In the genomic region with DNA sequence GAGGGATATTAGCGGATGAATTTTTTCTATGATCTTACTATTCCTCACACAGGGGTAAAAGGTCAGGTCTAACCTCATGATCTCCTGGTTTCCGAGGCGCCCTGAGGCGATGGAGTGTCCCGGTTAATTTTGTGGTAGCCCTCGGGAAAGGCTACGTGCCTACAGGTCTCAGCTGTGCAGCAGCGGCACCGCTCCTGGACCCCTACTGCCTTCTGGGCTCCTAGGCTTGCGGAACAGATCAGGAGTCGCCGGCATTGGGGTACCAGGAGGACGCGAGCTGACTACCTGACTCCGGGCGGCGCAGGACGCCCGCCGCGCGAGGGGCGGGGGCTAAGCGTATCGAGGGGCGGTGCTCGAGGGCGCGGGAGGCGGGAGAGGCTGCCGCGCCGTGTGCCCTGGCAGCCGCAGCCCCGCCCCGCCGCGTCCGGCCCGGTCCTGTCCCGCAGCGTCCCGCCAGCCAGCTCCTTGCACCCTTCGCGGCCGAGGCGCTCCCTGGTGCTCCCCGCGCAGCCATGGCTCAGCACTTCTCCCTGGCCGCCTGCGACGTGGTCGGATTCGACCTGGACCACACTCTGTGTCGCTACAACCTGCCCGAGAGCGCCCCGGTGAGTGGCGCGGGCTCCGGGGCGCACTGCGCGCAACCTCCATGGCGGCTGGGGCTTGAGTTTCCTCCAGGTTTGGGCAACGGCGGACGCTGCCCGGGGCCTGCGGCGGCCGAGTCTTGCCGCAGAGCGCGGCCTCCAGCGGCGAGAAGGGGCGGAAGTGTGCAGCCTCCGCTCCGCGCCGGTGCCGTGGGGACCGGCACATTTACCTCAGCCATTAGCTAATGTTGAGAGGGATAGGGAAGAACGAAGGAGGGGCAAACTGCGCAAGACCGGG, we compare ENCODE assay signal across 1 cellular context.
TF ChIP-seq lines count a peak whose summit lies in the region.

A gene (plus strand): TSS at position 435 of the 879 bp plus-strand sequence. CDS start 78 bp downstream, at position 513.

TF ChIP-seq in HepG2, 621 proteins besides CTCF, POLR2A, EP300 and RAD21 (continued from another document and continues in another):
- peak; percentile 92 for TF ChIP-seq KDM2A (CRISPR knock-in tag; IDR thresholded peaks at IDR 0.05; ENCODE audit: borderline replicate concordance, low read depth)
- no peak; the same call in 1 of the 2 replicates for TF ChIP-seq PRMT3 (CRISPR knock-in tag; IDR thresholded peaks at IDR 0.05; ENCODE audit: borderline replicate concordance, low read depth)
- TF ChIP-seq, protein P1, sequence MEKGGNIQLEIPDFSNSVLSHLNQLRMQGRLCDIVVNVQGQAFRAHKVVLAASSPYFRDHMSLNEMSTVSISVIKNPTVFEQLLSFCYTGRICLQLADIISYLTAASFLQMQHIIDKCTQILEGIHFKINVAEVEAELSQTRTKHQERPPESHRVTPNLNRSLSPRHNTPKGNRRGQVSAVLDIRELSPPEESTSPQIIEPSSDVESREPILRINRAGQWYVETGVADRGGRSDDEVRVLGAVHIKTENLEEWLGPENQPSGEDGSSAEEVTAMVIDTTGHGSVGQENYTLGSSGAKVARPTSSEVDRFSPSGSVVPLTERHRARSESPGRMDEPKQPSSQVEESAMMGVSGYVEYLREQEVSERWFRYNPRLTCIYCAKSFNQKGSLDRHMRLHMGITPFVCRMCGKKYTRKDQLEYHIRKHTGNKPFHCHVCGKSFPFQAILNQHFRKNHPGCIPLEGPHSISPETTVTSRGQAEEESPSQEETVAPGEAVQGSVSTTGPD (CRISPR knock-in tag; IDR thresholded peaks at IDR 0.05) = no peak
- TF ChIP-seq, protein P2, sequence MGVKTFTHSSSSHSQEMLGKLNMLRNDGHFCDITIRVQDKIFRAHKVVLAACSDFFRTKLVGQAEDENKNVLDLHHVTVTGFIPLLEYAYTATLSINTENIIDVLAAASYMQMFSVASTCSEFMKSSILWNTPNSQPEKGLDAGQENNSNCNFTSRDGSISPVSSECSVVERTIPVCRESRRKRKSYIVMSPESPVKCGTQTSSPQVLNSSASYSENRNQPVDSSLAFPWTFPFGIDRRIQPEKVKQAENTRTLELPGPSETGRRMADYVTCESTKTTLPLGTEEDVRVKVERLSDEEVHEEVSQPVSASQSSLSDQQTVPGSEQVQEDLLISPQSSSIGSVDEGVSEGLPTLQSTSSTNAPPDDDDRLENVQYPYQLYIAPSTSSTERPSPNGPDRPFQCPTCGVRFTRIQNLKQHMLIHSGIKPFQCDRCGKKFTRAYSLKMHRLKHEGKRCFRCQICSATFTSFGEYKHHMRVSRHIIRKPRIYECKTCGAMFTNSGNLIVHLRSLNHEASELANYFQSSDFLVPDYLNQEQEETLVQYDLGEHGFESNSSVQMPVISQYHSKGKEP (CRISPR knock-in tag; IDR thresholded peaks at IDR 0.05) = no peak
- TF ChIP-seq, protein P3, sequence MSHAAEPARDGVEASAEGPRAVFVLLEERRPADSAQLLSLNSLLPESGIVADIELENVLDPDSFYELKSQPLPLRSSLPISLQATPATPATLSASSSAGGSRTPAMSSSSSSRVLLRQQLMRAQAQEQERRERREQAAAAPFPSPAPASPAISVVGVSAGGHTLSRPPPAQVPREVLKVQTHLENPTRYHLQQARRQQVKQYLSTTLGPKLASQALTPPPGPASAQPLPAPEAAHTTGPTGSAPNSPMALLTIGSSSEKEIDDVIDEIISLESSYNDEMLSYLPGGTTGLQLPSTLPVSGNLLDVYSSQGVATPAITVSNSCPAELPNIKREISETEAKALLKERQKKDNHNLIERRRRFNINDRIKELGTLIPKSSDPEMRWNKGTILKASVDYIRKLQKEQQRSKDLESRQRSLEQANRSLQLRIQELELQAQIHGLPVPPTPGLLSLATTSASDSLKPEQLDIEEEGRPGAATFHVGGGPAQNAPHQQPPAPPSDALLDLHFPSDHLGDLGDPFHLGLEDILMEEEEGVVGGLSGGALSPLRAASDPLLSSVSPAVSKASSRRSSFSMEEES (CRISPR knock-in tag; IDR thresholded peaks at IDR 0.05) = peak; percentile 24
- TF ChIP-seq, protein P4, sequence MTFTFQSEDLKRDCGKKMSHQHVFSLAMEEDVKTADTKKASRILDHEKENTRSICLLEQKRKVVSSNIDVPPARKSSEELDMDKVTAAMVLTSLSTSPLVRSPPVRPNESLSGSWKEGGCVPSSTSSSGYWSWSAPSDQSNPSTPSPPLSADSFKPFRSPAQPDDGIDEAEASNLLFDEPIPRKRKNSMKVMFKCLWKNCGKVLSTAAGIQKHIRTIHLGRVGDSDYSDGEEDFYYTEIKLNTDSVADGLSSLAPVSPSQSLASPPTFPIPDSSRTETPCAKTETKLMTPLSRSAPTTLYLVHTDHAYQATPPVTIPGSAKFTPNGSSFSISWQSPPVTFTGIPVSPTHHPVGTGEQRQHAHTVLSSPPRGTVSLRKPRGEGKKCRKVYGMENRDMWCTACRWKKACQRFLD (CRISPR knock-in tag; IDR thresholded peaks at IDR 0.05; ENCODE audit: borderline replicate concordance) = peak; percentile 99
- peak; percentile 61; the same call in 1 of the 2 replicates for TF ChIP-seq SMAD9 (CRISPR knock-in tag; IDR thresholded peaks at IDR 0.05)
- TF ChIP-seq KLF12 (CRISPR knock-in tag; IDR thresholded peaks at IDR 0.05; ENCODE audit: borderline replicate concordance) = peak; percentile 94
- TF ChIP-seq, protein P5, sequence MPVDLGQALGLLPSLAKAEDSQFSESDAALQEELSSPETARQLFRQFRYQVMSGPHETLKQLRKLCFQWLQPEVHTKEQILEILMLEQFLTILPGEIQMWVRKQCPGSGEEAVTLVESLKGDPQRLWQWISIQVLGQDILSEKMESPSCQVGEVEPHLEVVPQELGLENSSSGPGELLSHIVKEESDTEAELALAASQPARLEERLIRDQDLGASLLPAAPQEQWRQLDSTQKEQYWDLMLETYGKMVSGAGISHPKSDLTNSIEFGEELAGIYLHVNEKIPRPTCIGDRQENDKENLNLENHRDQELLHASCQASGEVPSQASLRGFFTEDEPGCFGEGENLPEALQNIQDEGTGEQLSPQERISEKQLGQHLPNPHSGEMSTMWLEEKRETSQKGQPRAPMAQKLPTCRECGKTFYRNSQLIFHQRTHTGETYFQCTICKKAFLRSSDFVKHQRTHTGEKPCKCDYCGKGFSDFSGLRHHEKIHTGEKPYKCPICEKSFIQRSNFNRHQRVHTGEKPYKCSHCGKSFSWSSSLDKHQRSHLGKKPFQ (CRISPR knock-in tag; IDR thresholded peaks at IDR 0.05; ENCODE audit: insufficient replicate concordance) = no peak
- TF ChIP-seq CBX1 (IDR thresholded peaks at IDR 0.05; ENCODE audit: low read depth) = no peak
- TF ChIP-seq, protein P6, sequence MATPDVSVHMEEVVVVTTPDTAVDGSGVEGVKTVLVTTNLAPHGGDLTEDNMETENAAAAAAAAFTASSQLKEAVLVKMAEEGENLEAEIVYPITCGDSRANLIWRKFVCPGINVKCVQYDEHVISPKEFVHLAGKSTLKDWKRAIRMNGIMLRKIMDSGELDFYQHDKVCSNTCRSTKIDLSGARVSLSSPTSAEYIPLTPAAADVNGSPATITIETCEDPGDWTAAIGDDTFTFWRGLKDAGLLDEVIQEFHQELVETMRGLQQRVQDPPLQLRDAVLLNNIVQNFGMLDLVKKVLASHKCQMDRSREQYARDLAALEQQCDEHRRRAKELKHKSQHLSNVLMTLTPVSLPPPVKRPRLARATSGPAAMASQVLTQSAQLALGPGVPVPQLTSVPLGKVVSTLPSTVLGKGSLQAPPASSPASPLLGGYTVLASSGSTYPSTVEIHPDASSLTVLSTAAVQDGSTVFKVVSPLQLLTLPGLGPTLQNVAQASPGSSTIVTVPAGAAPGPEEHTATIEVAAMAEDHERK (CRISPR knock-in tag; IDR thresholded peaks at IDR 0.05; ENCODE audit: low read depth) = no peak; the same call in 1 of the 2 replicates
- TF ChIP-seq ZBTB7B (CRISPR knock-in tag; IDR thresholded peaks at IDR 0.05) = 0 out of 2 replicates have a peak, but pooled peaks have one; percentile 55
- TF ChIP-seq ETV5 (CRISPR knock-in tag; IDR thresholded peaks at IDR 0.05; ENCODE audit: borderline replicate concordance) = peak; percentile 86
- TF ChIP-seq, protein P7, sequence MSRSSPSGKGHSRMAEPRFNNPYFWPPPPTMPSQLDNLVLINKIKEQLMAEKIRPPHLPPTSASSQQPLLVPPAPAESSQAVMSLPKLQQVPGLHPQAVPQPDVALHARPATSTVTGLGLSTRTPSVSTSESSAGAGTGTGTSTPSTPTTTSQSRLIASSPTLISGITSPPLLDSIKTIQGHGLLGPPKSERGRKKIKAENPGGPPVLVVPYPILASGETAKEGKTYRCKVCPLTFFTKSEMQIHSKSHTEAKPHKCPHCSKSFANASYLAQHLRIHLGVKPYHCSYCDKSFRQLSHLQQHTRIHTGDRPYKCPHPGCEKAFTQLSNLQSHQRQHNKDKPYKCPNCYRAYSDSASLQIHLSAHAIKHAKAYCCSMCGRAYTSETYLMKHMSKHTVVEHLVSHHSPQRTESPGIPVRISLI (CRISPR knock-in tag; IDR thresholded peaks at IDR 0.05; ENCODE audit: borderline replicate concordance) = peak; percentile 59; the same call in 1 of the 2 replicates
- peak; percentile 97; the same call in 1 of the 2 replicates for TF ChIP-seq ZNF556 (CRISPR knock-in tag; IDR thresholded peaks at IDR 0.05; ENCODE audit: borderline replicate concordance)
- no peak for TF ChIP-seq CCAR2 (optimal IDR thresholded peaks at IDR 0.05; ENCODE audit: low read depth, low read length)
- TF ChIP-seq, protein P8, sequence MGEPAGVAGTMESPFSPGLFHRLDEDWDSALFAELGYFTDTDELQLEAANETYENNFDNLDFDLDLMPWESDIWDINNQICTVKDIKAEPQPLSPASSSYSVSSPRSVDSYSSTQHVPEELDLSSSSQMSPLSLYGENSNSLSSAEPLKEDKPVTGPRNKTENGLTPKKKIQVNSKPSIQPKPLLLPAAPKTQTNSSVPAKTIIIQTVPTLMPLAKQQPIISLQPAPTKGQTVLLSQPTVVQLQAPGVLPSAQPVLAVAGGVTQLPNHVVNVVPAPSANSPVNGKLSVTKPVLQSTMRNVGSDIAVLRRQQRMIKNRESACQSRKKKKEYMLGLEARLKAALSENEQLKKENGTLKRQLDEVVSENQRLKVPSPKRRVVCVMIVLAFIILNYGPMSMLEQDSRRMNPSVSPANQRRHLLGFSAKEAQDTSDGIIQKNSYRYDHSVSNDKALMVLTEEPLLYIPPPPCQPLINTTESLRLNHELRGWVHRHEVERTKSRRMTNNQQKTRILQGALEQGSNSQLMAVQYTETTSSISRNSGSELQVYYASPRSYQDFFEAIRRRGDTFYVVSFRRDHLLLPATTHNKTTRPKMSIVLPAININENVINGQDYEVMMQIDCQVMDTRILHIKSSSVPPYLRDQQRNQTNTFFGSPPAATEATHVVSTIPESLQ (CRISPR knock-in tag; conservative IDR thresholded peaks at IDR 0.05) = 0 out of 2 replicates have a peak, but pooled peaks have one; percentile 35
- TF ChIP-seq, protein P9, sequence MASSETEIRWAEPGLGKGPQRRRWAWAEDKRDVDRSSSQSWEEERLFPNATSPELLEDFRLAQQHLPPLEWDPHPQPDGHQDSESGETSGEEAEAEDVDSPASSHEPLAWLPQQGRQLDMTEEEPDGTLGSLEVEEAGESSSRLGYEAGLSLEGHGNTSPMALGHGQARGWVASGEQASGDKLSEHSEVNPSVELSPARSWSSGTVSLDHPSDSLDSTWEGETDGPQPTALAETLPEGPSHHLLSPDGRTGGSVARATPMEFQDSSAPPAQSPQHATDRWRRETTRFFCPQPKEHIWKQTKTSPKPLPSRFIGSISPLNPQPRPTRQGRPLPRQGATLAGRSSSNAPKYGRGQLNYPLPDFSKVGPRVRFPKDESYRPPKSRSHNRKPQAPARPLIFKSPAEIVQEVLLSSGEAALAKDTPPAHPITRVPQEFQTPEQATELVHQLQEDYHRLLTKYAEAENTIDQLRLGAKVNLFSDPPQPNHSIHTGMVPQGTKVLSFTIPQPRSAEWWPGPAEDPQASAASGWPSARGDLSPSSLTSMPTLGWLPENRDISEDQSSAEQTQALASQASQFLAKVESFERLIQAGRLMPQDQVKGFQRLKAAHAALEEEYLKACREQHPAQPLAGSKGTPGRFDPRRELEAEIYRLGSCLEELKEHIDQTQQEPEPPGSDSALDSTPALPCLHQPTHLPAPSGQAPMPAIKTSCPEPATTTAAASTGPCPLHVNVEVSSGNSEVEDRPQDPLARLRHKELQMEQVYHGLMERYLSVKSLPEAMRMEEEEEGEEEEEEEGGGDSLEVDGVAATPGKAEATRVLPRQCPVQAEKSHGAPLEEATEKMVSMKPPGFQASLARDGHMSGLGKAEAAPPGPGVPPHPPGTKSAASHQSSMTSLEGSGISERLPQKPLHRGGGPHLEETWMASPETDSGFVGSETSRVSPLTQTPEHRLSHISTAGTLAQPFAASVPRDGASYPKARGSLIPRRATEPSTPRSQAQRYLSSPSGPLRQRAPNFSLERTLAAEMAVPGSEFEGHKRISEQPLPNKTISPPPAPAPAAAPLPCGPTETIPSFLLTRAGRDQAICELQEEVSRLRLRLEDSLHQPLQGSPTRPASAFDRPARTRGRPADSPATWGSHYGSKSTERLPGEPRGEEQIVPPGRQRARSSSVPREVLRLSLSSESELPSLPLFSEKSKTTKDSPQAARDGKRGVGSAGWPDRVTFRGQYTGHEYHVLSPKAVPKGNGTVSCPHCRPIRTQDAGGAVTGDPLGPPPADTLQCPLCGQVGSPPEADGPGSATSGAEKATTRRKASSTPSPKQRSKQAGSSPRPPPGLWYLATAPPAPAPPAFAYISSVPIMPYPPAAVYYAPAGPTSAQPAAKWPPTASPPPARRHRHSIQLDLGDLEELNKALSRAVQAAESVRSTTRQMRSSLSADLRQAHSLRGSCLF (CRISPR knock-in tag; IDR thresholded peaks at IDR 0.05; ENCODE audit: borderline replicate concordance) = no peak
- no peak for TF ChIP-seq MEF2D (CRISPR knock-in tag; IDR thresholded peaks at IDR 0.05)
- TF ChIP-seq, protein P10, sequence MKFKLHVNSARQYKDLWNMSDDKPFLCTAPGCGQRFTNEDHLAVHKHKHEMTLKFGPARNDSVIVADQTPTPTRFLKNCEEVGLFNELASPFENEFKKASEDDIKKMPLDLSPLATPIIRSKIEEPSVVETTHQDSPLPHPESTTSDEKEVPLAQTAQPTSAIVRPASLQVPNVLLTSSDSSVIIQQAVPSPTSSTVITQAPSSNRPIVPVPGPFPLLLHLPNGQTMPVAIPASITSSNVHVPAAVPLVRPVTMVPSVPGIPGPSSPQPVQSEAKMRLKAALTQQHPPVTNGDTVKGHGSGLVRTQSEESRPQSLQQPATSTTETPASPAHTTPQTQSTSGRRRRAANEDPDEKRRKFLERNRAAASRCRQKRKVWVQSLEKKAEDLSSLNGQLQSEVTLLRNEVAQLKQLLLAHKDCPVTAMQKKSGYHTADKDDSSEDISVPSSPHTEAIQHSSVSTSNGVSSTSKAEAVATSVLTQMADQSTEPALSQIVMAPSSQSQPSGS (CRISPR knock-in tag; IDR thresholded peaks at IDR 0.05) = peak; percentile 58; the same call in 1 of the 2 replicates
- TF ChIP-seq ZFP41 (CRISPR knock-in tag; IDR thresholded peaks at IDR 0.05; ENCODE audit: borderline replicate concordance) = peak; percentile 60; the same call in 1 of the 2 replicates
- TF ChIP-seq ZFP37 (CRISPR knock-in tag; IDR thresholded peaks at IDR 0.05; ENCODE audit: borderline replicate concordance) = peak; percentile 94
- TF ChIP-seq ZNF713 (CRISPR knock-in tag; IDR thresholded peaks at IDR 0.05) = no peak
- TF ChIP-seq, protein P11, sequence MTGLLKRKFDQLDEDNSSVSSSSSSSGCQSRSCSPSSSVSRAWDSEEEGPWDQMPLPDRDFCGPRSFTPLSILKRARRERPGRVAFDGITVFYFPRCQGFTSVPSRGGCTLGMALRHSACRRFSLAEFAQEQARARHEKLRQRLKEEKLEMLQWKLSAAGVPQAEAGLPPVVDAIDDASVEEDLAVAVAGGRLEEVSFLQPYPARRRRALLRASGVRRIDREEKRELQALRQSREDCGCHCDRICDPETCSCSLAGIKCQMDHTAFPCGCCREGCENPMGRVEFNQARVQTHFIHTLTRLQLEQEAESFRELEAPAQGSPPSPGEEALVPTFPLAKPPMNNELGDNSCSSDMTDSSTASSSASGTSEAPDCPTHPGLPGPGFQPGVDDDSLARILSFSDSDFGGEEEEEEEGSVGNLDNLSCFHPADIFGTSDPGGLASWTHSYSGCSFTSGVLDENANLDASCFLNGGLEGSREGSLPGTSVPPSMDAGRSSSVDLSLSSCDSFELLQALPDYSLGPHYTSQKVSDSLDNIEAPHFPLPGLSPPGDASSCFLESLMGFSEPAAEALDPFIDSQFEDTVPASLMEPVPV (CRISPR knock-in tag; IDR thresholded peaks at IDR 0.05) = no peak; the same call in 1 of the 2 replicates
- TF ChIP-seq RFX3 (CRISPR knock-in tag; IDR thresholded peaks at IDR 0.05) = no peak
- TF ChIP-seq NONO (IDR thresholded peaks at IDR 0.05) = no peak
- peak; percentile 97 for TF ChIP-seq NONO (CRISPR knock-in tag; conservative IDR thresholded peaks at IDR 0.05)
